In genomic region chr9:129211686-129212085, GRCh38 we compare ENCODE assay signal across 16 cellular contexts.
"Had no signal": no experiment of that assay in that cellular context is flagged by ENCODE, and none has a peak within 500 bp of the region (broad histone marks: within the 10 kb centered on the region; RNA-seq: fewer than 3 reads in every experiment).

No MANE protein-coding gene starts in this region.

- H3K27me3 ChIP-seq: gastroesophageal sphincter had no signal

- H3K9me3 ChIP-seq: gastroesophageal sphincter, left ventricle myocardium inferior, psoas muscle had no signal

- H3K4me1 ChIP-seq: gastroesophageal sphincter, left ventricle myocardium inferior, psoas muscle had no signal

- FAIRE-seq: colon, keratinocyte had no signal

- H3K4me3 ChIP-seq: gastroesophageal sphincter, left ventricle myocardium inferior, psoas muscle had no signal

- H3K27ac ChIP-seq: gastroesophageal sphincter, left ventricle myocardium inferior, psoas muscle, WERI-Rb-1 had no signal

- H3K36me3 ChIP-seq: gastroesophageal sphincter, left ventricle myocardium inferior, WERI-Rb-1 had no signal

- ATAC-seq: activated CD8-positive, alpha-beta T cell treated with anti-CD3 and anti-CD28 coated beads, Interleukin-2, amount 10 ng/mL, durations not matched to agents 7 days and 5 days; activated naive CD4-positive, alpha-beta T cell treated with anti-CD3 and anti-CD28 coated beads, Interleukin-2, amount 50 U/mL, for 72 hours; gastroesophageal sphincter; natural killer cell treated with Interleukin-12 subunit alpha and Interleukin-12 subunit beta and Interleukin-15 and Interleukin-18, amount 100 ng/mL, for 72 hours; psoas muscle had no signal

- DNase-seq: activated CD4-positive, alpha-beta T cell treated with anti-CD3 and anti-CD28 coated beads for 4 hours; activated CD8-positive, alpha-beta memory T cell treated with anti-CD3 and anti-CD28 coated beads, Interleukin-2, amount 50 U/mL, for 4 hours; activated CD8-positive, alpha-beta T cell treated with anti-CD3 and anti-CD28 coated beads, Interleukin-2, amount 10 ng/mL, durations not matched to agents 7 days and 5 days; activated effector memory CD4-positive, alpha-beta T cell treated with anti-CD3 and anti-CD28 coated beads, Interleukin-2, amount 50 U/mL, for 16 hours; activated T-cell treated with anti-CD3 and anti-CD28 coated beads, Interleukin-2, amount 50 U/mL, for 48 hours; caudate nucleus; erythroblast; left ventricle myocardium inferior; psoas muscle; stimulated activated CD4-positive, alpha-beta T cell treated with anti-CD3 and anti-CD28 coated beads, Interleukin-1b, Interleukin-23, amount 100 ng/mL, for 48 hours; WERI-Rb-1 had no signal
